23 cellular contexts compared by ENCODE assay signal in genomic region chr2:140288213-140288612, GRCh38.
"Had no signal": no experiment of that assay in that cellular context is flagged by ENCODE, and none has a peak within 500 bp of the region (broad histone marks: within the 10 kb centered on the region; RNA-seq: fewer than 3 reads in every experiment).

No MANE protein-coding gene starts in this region.

- ATAC-seq: gastrocnemius medialis; left cardiac atrium; left lung; mucosa of descending colon; natural killer cell treated with Interleukin-12 subunit alpha and Interleukin-12 subunit beta and Interleukin-15 and Interleukin-18, amount 100 ng/mL, for 72 hours; pancreas; sciatic nerve; stimulated activated effector memory CD8-positive, alpha-beta T cell treated with anti-CD3 and anti-CD28 coated beads, Interleukin-12 subunit alpha, Interleukin-12 subunit beta, amount 100 ng/mL, for 72 hours had no signal

- H3K9me3 Mint-ChIP-seq: neural crest cell, type B pancreatic cell had no signal

- H3K27me3 ChIP-seq: dorsolateral prefrontal cortex, gastrocnemius medialis, left lung, neutrophil, pancreas, stomach, thyroid gland had no signal

- H3K4me1 ChIP-seq: gastrocnemius medialis, left lung, pancreas, stomach, thyroid gland had no signal

- H3K27ac ChIP-seq: dorsolateral prefrontal cortex, gastrocnemius medialis, left lung, neutrophil, pancreas, stomach, thyroid gland had no signal

- FAIRE-seq: pancreas had no signal

- H3K36me3 Mint-ChIP-seq: mesothelial cell of epicardium; naive B cell; stimulated activated effector memory CD8-positive, alpha-beta T cell treated with anti-CD3 and anti-CD28 coated beads, Interleukin-12 subunit alpha, Interleukin-12 subunit beta, amount 100 ng/mL, for 72 hours; type B pancreatic cell had no signal

- H3K4me1 Mint-ChIP-seq: naive B cell; neural crest cell; stimulated activated effector memory CD8-positive, alpha-beta T cell treated with anti-CD3 and anti-CD28 coated beads, Interleukin-12 subunit alpha, Interleukin-12 subunit beta, amount 100 ng/mL, for 72 hours had no signal

- H3K27me3 Mint-ChIP-seq: naive B cell; natural killer cell treated with Interleukin-12 subunit alpha and Interleukin-12 subunit beta and Interleukin-15 and Interleukin-18, amount 100 ng/mL, for 72 hours; type B pancreatic cell had no signal

- H3K9me3 ChIP-seq: gastrocnemius medialis, left lung, mucosa of descending colon, neutrophil, pancreas, stomach, thyroid gland had no signal

- H3K4me3 Mint-ChIP-seq: mesothelial cell of epicardium; naive B cell; natural killer cell treated with Interleukin-12 subunit alpha and Interleukin-12 subunit beta and Interleukin-15 and Interleukin-18, amount 100 ng/mL, for 72 hours; neural crest cell; stimulated activated effector memory CD8-positive, alpha-beta T cell treated with anti-CD3 and anti-CD28 coated beads, Interleukin-12 subunit alpha, Interleukin-12 subunit beta, amount 100 ng/mL, for 72 hours; type B pancreatic cell had no signal

- H3K36me3 ChIP-seq: gastrocnemius medialis, left lung, neutrophil, pancreas, stomach, thyroid gland had no signal

- H3K4me3 ChIP-seq: dorsolateral prefrontal cortex, gastrocnemius medialis, left lung, mucosa of descending colon, pancreas, stomach, thyroid gland had no signal

- DNase-seq: dorsolateral prefrontal cortex; effector CD4-positive, alpha-beta T cell; gastrocnemius medialis; head of caudate nucleus; left cardiac atrium; left lung; mesenchymal stem cell; mucosa of descending colon; naive B cell; pancreas; retina; stimulated activated CD4-positive, alpha-beta T cell treated with anti-CD3 and anti-CD28 coated beads, Interleukin-2, amount 100 ng/mL, for 24 hours; stimulated activated CD4-positive, alpha-beta T cell treated with anti-CD3 and anti-CD28 coated beads, Interleukin-4, amount 100 ng/mL, for 24 hours; stimulated activated naive CD4-positive, alpha-beta T cell treated with Interleukin-2 at 50 U/mL for 16 hours; stomach; thyroid gland had no signal

- H3K27ac Mint-ChIP-seq: mesothelial cell of epicardium; naive B cell; natural killer cell treated with Interleukin-12 subunit alpha and Interleukin-12 subunit beta and Interleukin-15 and Interleukin-18, amount 100 ng/mL, for 72 hours; stimulated activated effector memory CD8-positive, alpha-beta T cell treated with anti-CD3 and anti-CD28 coated beads, Interleukin-12 subunit alpha, Interleukin-12 subunit beta, amount 100 ng/mL, for 72 hours; type B pancreatic cell had no signal
